In the genomic region with DNA sequence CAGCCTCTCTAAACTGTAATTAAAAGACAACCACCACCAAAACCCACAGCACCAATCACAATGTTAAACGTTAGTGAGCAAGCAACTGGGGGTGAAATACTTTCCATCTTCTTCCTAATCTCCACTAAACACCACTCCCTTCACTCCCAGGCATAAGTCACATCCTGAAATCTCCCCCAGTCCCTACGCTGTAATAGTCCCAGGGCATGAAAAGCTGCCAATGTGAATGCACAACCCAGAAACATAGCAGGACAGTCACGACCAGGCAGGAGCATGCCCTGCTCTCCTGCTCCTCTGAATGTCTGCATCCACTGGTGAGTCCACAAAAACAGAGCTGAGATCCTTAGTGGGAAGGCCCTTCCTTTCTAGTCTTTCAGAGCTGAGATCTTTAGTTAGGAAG, we compare ENCODE assay signal across 10 cellular contexts.
DNase-seq lines count a peak whose midpoint lies in the region; ATAC-seq and TF ChIP-seq lines count a peak whose summit lies in the region.
"Had no signal": no experiment of that assay in that cellular context is flagged by ENCODE, and none has a peak within 500 bp of the region (broad histone marks: within the 10 kb centered on the region; RNA-seq: fewer than 3 reads in every experiment).

No MANE protein-coding gene starts in this region.

- RAD21 ChIA-PET in HCT116 (lab: Charles Lee; ENCODE audit: low non-redundant PET in 1 of 2, low total read pairs in 2 of 2, uncharacterized antibody in 2 of 2, unreplicated experiment in 2 of 2), result no interaction called here

- peaks cover 24% of the 10 kb centered on the region; the same call in 1 of the 2 replicates for H3K79me2 ChIP-seq in HCT116 (ENCODE audit: insufficient read depth, low read length)

- CTCF ChIA-PET in HCT116 (lab: Charles Lee) (interaction anchor here (0.9 kb wide), 1 partner anchor 104 kb away, joined by 3 read pairs; no protein-coding TSS in a partner anchor), WTC11 (lab: Charles Lee) (interaction anchor here (1.0 to 1.8 kb wide), 3 partner anchors 38 to 112 kb away, joined by 3 to 22 read pairs (median 4); no protein-coding TSS in a partner anchor)

- peak overlapping the region; percentile 11 for H3K9ac ChIP-seq in HCT116 (ENCODE audit: low read length)

- no TSS peak for BruUV-seq in HCT116 (replicated peaks; lab: Mats Ljungman, UMichigan)

- H3K4me1 Mint-ChIP-seq in WTC11 (peaks cover 54% of the 10 kb centered on the region), natural killer cell (peaks cover 0 to 7% of the 10 kb centered on the region in 2 donors)

- peaks cover 32 to 41% of the 10 kb centered on the region in 2 experiments for H3K4me1 ChIP-seq in HCT116 (ENCODE audit: control insufficient read depth in 1 of 2, insufficient read depth in 2 of 2, low read length in 2 of 2)

- H2AFZ ChIP-seq in HCT116 (ENCODE audit: low read depth, low read length, poor library complexity, severe bottlenecking), result no peak overlapping the region

- H3K4me2 ChIP-seq in HCT116 (ENCODE audit: low read length), result peak overlapping the region; percentile 72

- H3K27ac ChIP-seq in HCT116 (ENCODE audit: low read depth, low read length), result peak overlapping the region; percentile 61

- no peaks in the 10 kb centered on the region; the same call in 1 of the 2 replicates for H3K9me2 ChIP-seq in HCT116 (ENCODE audit: insufficient read depth)

- peak; percentile 1; the same call in 1 of the 2 replicates for ATAC-seq in HCT116
- ATAC-seq in WTC11, result no peak
- ATAC-seq in natural killer cell, result no peak

- no peaks in the 10 kb centered on the region; the same call in 1 of the 2 replicates for H3K9me3 Mint-ChIP-seq in WTC11
- H3K9me3 Mint-ChIP-seq in natural killer cell, result no peaks in the 10 kb centered on the region

- H3K27me3 Mint-ChIP-seq in WTC11 (ENCODE audit: low read depth) (no peaks in the 10 kb centered on the region), natural killer cell (ENCODE audit: low read depth in 2 of 2) (peaks cover 7% of the 10 kb centered on the region in 2 donors)

- H3K36me3 Mint-ChIP-seq in WTC11 (no peaks in the 10 kb centered on the region), natural killer cell (no peaks in the 10 kb centered on the region)
- H3K36me3 Mint-ChIP-seq: activated naive CD8-positive, alpha-beta T cell had no signal

- POLR2A ChIA-PET in HCT116 (lab: Charles Lee) (interaction anchor here (1.2 kb wide), 1 partner anchor 21 kb away, joined by 3 read pairs; no protein-coding TSS in a partner anchor), WTC11 (lab: Charles Lee) (no interaction called here)

- no peaks in the 10 kb centered on the region for H3K27me3 ChIP-seq in HCT116 (ENCODE audit: insufficient read depth, low read length)

- H3K36me3 ChIP-seq in HCT116 (ENCODE audit: control insufficient read depth in 1 of 2, insufficient read depth in 2 of 2, low read length in 2 of 2), result no peaks in the 10 kb centered on the region

- TF ChIP-seq POLR2A in HCT116 (IDR thresholded peaks at IDR 0.05; ENCODE audit: borderline replicate concordance, extremely low read depth, insufficient read depth, insufficient read length) (no peak), erythroblast (IDR thresholded peaks at IDR 0.05; ENCODE audit: low read length) (no peak)

- no peak for TF ChIP-seq RAD21 in HCT116 (IDR thresholded peaks at IDR 0.05; ENCODE audit: low read depth)

- no peak overlapping the region for H3K4me3 Mint-ChIP-seq in WTC11
- no peak overlapping the region for H3K4me3 Mint-ChIP-seq in natural killer cell
- H3K4me3 Mint-ChIP-seq: activated naive CD8-positive, alpha-beta T cell had no signal

- TF ChIP-seq CTCF in HCT116 (IDR thresholded peaks at IDR 0.05 in 2 of 3, conservative IDR thresholded peaks at IDR 0.05 in 1 of 3; ENCODE audit: borderline replicate concordance in 1 of 3, insufficient read depth in 1 of 3, low read depth in 2 of 3, low read length in 2 of 3), result no peak
- TF ChIP-seq CTCF in WTC11 (IDR thresholded peaks at IDR 0.05), result no peak
- TF ChIP-seq CTCF in natural killer cell (IDR thresholded peaks at IDR 0.05), result no peak

- H3K27ac Mint-ChIP-seq in WTC11 (peak overlapping the region; percentile 65), natural killer cell (no peak overlapping the region)
- H3K27ac Mint-ChIP-seq: activated naive CD8-positive, alpha-beta T cell had no signal

- DNase-seq in HCT116 (ENCODE audit: low read depth, low spot score), result no peak
- no peak for DNase-seq in WTC11 (ENCODE audit: low spot score)
- peak; percentile 30 for DNase-seq in hepatic stellate cell (ENCODE audit: low spot score)
- peak; percentile 52 for DNase-seq in stromal cell of bone marrow (ENCODE audit: low read depth)
- no peak for DNase-seq in COR-L47 (lab: John Stamatoyannopoulos, UW)
- no peak for DNase-seq in cortex of kidney (lab: John Stamatoyannopoulos, UW)
- no peak for DNase-seq in natural killer cell
- no peak for DNase-seq in erythroblast (lab: John Stamatoyannopoulos, UW)
- DNase-seq: activated CD4-positive, CD25-positive, alpha-beta regulatory T cell treated with anti-CD3 and anti-CD28 coated beads, Interleukin-2, amount 50 U/mL, for 72 hours had no signal

- intact Hi-C loops in HCT116 (cut with micrococcal nuclease) (no loop called here), natural killer cell (cut with micrococcal nuclease) (no loop called here)

- peak overlapping the region in 1 of 2 experiments; percentile 29; a peak in 2 of 4 replicates for H3K4me3 ChIP-seq in HCT116 (replicated peaks in 1 of 2; ENCODE audit: low read depth in 1 of 2, low read length in 2 of 2)

- H3K9me3 ChIP-seq in HCT116 (ENCODE audit: control insufficient read depth in 1 of 2, insufficient read depth in 1 of 2, low read depth in 1 of 2, low read length in 2 of 2), result 0 out of 4 replicates have a peak, but pooled peaks cover 0 to under 1% of the 10 kb centered on the region in 2 experiments

- H4K20me1 ChIP-seq in HCT116 (ENCODE audit: insufficient read depth), result no peaks in the 10 kb centered on the region

TF ChIP-seq in HCT116, 20 proteins besides CTCF, POLR2A, EP300 and RAD21 (continues in another document):
- TF ChIP-seq ZFX (IDR thresholded peaks at IDR 0.05) (no peak), JUND (IDR thresholded peaks at IDR 0.05) (no peak), ZNF274 (IDR thresholded peaks at IDR 0.05; ENCODE audit: low read depth, low read length) (no peak)
- TF ChIP-seq, protein P1, sequence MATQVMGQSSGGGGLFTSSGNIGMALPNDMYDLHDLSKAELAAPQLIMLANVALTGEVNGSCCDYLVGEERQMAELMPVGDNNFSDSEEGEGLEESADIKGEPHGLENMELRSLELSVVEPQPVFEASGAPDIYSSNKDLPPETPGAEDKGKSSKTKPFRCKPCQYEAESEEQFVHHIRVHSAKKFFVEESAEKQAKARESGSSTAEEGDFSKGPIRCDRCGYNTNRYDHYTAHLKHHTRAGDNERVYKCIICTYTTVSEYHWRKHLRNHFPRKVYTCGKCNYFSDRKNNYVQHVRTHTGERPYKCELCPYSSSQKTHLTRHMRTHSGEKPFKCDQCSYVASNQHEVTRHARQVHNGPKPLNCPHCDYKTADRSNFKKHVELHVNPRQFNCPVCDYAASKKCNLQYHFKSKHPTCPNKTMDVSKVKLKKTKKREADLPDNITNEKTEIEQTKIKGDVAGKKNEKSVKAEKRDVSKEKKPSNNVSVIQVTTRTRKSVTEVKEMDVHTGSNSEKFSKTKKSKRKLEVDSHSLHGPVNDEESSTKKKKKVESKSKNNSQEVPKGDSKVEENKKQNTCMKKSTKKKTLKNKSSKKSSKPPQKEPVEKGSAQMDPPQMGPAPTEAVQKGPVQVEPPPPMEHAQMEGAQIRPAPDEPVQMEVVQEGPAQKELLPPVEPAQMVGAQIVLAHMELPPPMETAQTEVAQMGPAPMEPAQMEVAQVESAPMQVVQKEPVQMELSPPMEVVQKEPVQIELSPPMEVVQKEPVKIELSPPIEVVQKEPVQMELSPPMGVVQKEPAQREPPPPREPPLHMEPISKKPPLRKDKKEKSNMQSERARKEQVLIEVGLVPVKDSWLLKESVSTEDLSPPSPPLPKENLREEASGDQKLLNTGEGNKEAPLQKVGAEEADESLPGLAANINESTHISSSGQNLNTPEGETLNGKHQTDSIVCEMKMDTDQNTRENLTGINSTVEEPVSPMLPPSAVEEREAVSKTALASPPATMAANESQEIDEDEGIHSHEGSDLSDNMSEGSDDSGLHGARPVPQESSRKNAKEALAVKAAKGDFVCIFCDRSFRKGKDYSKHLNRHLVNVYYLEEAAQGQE (IDR thresholded peaks at IDR 0.05; ENCODE audit: low read depth), result no peak

TF ChIP-seq in WTC11, 78 proteins besides CTCF, POLR2A, EP300 and RAD21:
- TF ChIP-seq RORB (CRISPR knock-in tag; IDR thresholded peaks at IDR 0.05), result no peak
- TF ChIP-seq NR3C1 (CRISPR knock-in tag; conservative IDR thresholded peaks at IDR 0.05; ENCODE audit: low read depth), result no peak
- no peak for TF ChIP-seq JUN (CRISPR knock-in tag; IDR thresholded peaks at IDR 0.05)
- no peak for TF ChIP-seq FOXK1 (CRISPR knock-in tag; IDR thresholded peaks at IDR 0.05)

Comparison
In these comparisons a context has a peak if more than half of its experiments do, and no peak if none do; other contexts are left out.
1. DNase-seq: peak in hepatic stellate cell (single experiment) and stromal cell of bone marrow (single experiment); none in HCT116 (single experiment), WTC11 (single experiment), COR-L47 (single experiment), cortex of kidney (single experiment), natural killer cell (single experiment) and erythroblast (0 of 2).